8 cellular contexts compared by ENCODE assay signal in genomic region chr18:657311-657997, GRCh38. TPM values are rescaled to one million over a fixed set of nuclear protein-coding genes. Genes with fewer than 3 reads are reported as not detected.
DNase-seq lines count a peak whose midpoint lies in the region; ATAC-seq and TF ChIP-seq lines count a peak whose summit lies in the region.

TSS of gene TYMS (plus strand) at chr18:657653. CDS start at chr18:657743, 90 bp downstream.

- intact Hi-C loops in Panc1 (cut with micrococcal nuclease; ENCODE audit: unreplicated experiment) (no loop called here), heart right ventricle (cut with DNase I) (no loop called here)

- TF ChIP-seq CTCF in GM12864 (IDR thresholded peaks at IDR 0.05; ENCODE audit: low read depth, low read length, missing control alignments) = peak; percentile 7
- no peak for TF ChIP-seq CTCF in Panc1 (IDR thresholded peaks at IDR 0.05)
- TF ChIP-seq CTCF in heart right ventricle (IDR thresholded peaks at IDR 0.05) = peak in 2 of 9 donors; percentile 8 to 24

- H3K9me3 ChIP-seq in HAP-1 (peaks cover 8% of the 10 kb centered on the region; the same call in 1 of the 2 replicates), Panc1 (ENCODE audit: control insufficient read depth, insufficient read depth, low read depth, low read length) (no peaks in the 10 kb centered on the region), heart right ventricle (no peaks in the 10 kb centered on the region)

- in situ Hi-C loops in HAP-1 (cut with MboI; ENCODE audit: low sequenced_read_pairs) = no loop called here
- in situ Hi-C loops in Panc1 (cut with HindIII; ENCODE audit: low pct_unique_long_range_greater_than_20kb, low sequenced_read_pairs) = no loop called here

- H3K27ac ChIP-seq in Panc1 (ENCODE audit: low read length) = peak within 1 kb of the TSS; percentile 96
- peak within 1 kb of the TSS in 7 of 10 donors; percentile 8 to 73 (median 39) for H3K27ac ChIP-seq in heart right ventricle
- no peak within 1 kb of the TSS for H3K27ac ChIP-seq in rectal smooth muscle tissue (ENCODE audit: low read depth, low read length)

- H3K9me3 Mint-ChIP-seq in activated naive CD4-positive, alpha-beta T cell treated with anti-CD3 and anti-CD28 coated beads, Interleukin-2, amount 50 U/mL, for 72 hours = peaks cover 10 to 14% of the 10 kb centered on the region in 2 donors

- POLR2A ChIA-PET in Panc1 (lab: Charles Lee) = interaction anchor here (0.7 kb wide), 1 partner anchor 21 kb away, joined by 3 read pairs; no protein-coding TSS in a partner anchor

- CTCF ChIA-PET in Panc1 (lab: Charles Lee) = no interaction called here

- H3K4me3 ChIP-seq in GM12864 (ENCODE audit: low read depth, low read length) = peak within 1 kb of the TSS; percentile 74
- peak within 1 kb of the TSS; percentile 95 for H3K4me3 ChIP-seq in HAP-1
- peak within 1 kb of the TSS; percentile 84 to 91 for H3K4me3 ChIP-seq in Panc1 (ENCODE audit: low read depth in 2 of 2, low read length in 2 of 2)
- H3K4me3 ChIP-seq in heart right ventricle = peak within 1 kb of the TSS; percentile 59 to 94 (median 81)
- H3K4me3 ChIP-seq in rectal smooth muscle tissue (ENCODE audit: low read length) = peak within 1 kb of the TSS; percentile 88

- BruUV-seq in Panc1 (replicated peaks; lab: Mats Ljungman, UMichigan) = no TSS peak

- no peaks in the 10 kb centered on the region for H3K27me3 ChIP-seq in HAP-1 (ENCODE audit: low read depth)
- H3K27me3 ChIP-seq in Panc1 (ENCODE audit: control insufficient read depth, insufficient read depth, low read length) = no peaks in the 10 kb centered on the region
- H3K27me3 ChIP-seq in heart right ventricle = peaks cover 0 to 19% (median 6%) of the 10 kb centered on the region in 7 donors
- no peaks in the 10 kb centered on the region for H3K27me3 ChIP-seq in rectal smooth muscle tissue (ENCODE audit: control insufficient read depth, insufficient read depth, low read length)

- ATAC-seq in Panc1 (peak; percentile 88), heart right ventricle (peak; percentile 40 to 71 (median 50))
- ATAC-seq in activated naive CD4-positive, alpha-beta T cell treated with anti-CD3 and anti-CD28 coated beads, Interleukin-2, amount 50 U/mL, for 72 hours = peak; percentile 49 to 75

- H3K36me3 ChIP-seq in HAP-1 (replicated peaks) (peaks cover 41% of the 10 kb centered on the region), Panc1 (ENCODE audit: control insufficient read depth, insufficient read depth, low read length) (peaks cover 10% of the 10 kb centered on the region), heart right ventricle (peaks cover 0 to 5% (median 0%) of the 10 kb centered on the region in 9 donors), rectal smooth muscle tissue (ENCODE audit: control insufficient read depth, insufficient read depth, low read length) (no peaks in the 10 kb centered on the region)

- H3K4me1 ChIP-seq in HAP-1 (peaks cover 15% of the 10 kb centered on the region), Panc1 (ENCODE audit: control insufficient read depth, insufficient read depth, low read length) (peaks cover 17% of the 10 kb centered on the region), heart right ventricle (peaks cover 0 to 17% (median 9%) of the 10 kb centered on the region in 9 donors), rectal smooth muscle tissue (ENCODE audit: control insufficient read depth, insufficient read depth, low read length) (peaks cover 3% of the 10 kb centered on the region)

- H3K9ac ChIP-seq in rectal smooth muscle tissue (ENCODE audit: low read length) = peak within 1 kb of the TSS; percentile 40

- 0% methylated on average over 74 to 79 of the region's 79 CpGs for WGBS in heart right ventricle, 2 donors

- DNase-seq in GM12864 (ENCODE audit: low read depth) (no peak), HAP-1 (ENCODE audit: low spot score in 2 of 2) (peak; percentile 89 to 95), LHCN-M2 (ENCODE audit: low read depth) (peak; percentile 62), Panc1 (ENCODE audit: low read depth, low spot score) (no peak), heart right ventricle (peak; percentile 18 to 34), epidermal melanocyte (ENCODE audit: insufficient read length, low spot score) (no peak)
- DNase-seq in activated naive CD4-positive, alpha-beta T cell treated with anti-CD3 and anti-CD28 coated beads, Interleukin-2, amount 50 U/mL, for 72 hours (ENCODE audit: low spot score in 2 of 2) = peak; percentile 62 to 69

- H3K36me3 Mint-ChIP-seq in activated naive CD4-positive, alpha-beta T cell treated with anti-CD3 and anti-CD28 coated beads, Interleukin-2, amount 50 U/mL, for 72 hours = peaks cover 53 to 55% of the 10 kb centered on the region in 2 donors

- peak within 1 kb of the TSS; percentile 89 to 95 for H3K27ac Mint-ChIP-seq in activated naive CD4-positive, alpha-beta T cell treated with anti-CD3 and anti-CD28 coated beads, Interleukin-2, amount 50 U/mL, for 72 hours

RNA-seq across cellular contexts. Expression of gene TYMS, which starts in this region (rescaled TPM):
- total RNA-seq in LHCN-M2 (2014; rRNA removed) (49.4 and 72.3 TPM in 2 replicates), Panc1 (2021; ENCODE audit: unreplicated experiment) (202 TPM), heart right ventricle (10 to 100 TPM in 1 of 10 donors, 1 to 10 TPM in 8, under 1 TPM in 1; 0.91 to 16.7 (median 2.2) TPM)
- polyA plus RNA-seq in LHCN-M2 (2012) = 152 TPM
- 157 TPM for polyA plus RNA-seq in Panc1 (2012; ENCODE audit: insufficient read length)
- total RNA-seq in activated naive CD4-positive, alpha-beta T cell treated with anti-CD3 and anti-CD28 coated beads, Interleukin-2, amount 50 U/mL, for 72 hours = 100 to 1,000 TPM; 344 to 378 TPM
- polyA plus RNA-seq in heart right ventricle = 1 to 10 TPM in 1 of 2 donors, under 1 TPM in 1; 0.80 to 1.0 TPM

Comparison
In these comparisons a context has a peak if more than half of its experiments do, and no peak if none do; other contexts are left out.
1. DNase-seq: peak in HAP-1 (2 of 2), LHCN-M2 (single experiment), activated naive CD4-positive, alpha-beta T cell treated with anti-CD3 and anti-CD28 coated beads, Interleukin-2, amount 50 U/mL, for 72 hours (2 of 2) and heart right ventricle (2 of 2); none in GM12864 (single experiment), Panc1 (single experiment) and epidermal melanocyte (single experiment).
2. Peak in every context shown above with its lines, with median percentiles within 50 percentile points of each other: H3K4me3 ChIP-seq and ATAC-seq.